Comparison of ENCODE assay signal across 16 cellular contexts in genomic region chr11:22466351-22466750, GRCh38.
A peak's percentile ranks its signal among the peaks of the same experiment; 100 is the strongest.
DNase-seq lines count a peak whose midpoint lies in the region; ATAC-seq and TF ChIP-seq lines count a peak whose summit lies in the region.
"Had no signal": no experiment of that assay in that cellular context is flagged by ENCODE, and none has a peak within 500 bp of the region (broad histone marks: within the 10 kb centered on the region; RNA-seq: fewer than 3 reads in every experiment).

No MANE protein-coding gene starts in this region.

- intact Hi-C loops in dorsolateral prefrontal cortex (cut with DNase I), result no loop called here
- intact Hi-C loops in PC-9 (cut with micrococcal nuclease; ENCODE audit: unreplicated experiment), result no loop called here

- H3K4me3 ChIP-seq in SJCRH30 (no peak overlapping the region), skeletal muscle tissue (ENCODE audit: low read length in 3 of 3) (no peak overlapping the region), dorsolateral prefrontal cortex (no peak overlapping the region), hepatocyte (no peak overlapping the region), PC-9 (no peak overlapping the region)
- H3K4me3 ChIP-seq: A549, GM12878, GM23338 had no signal

- H3K79me2 ChIP-seq in hepatocyte (no peaks in the 10 kb centered on the region), PC-9 (ENCODE audit: low read depth) (no peaks in the 10 kb centered on the region)

- POLR2A ChIA-PET in PC-9 (lab: Charles Lee; ENCODE audit: unreplicated experiment), result no interaction called here

- no peak overlapping the region for H3K4me2 ChIP-seq in hepatocyte
- no peak overlapping the region for H3K4me2 ChIP-seq in PC-9
- H3K4me2 ChIP-seq: A549, GM23338 had no signal

- DNase-seq in SJCRH30, result no peak
- DNase-seq in dedifferentiated amniotic fluid mesenchymal stem cell (ENCODE audit: extremely low spot score), result peak; percentile 26
- peak; percentile 37 for DNase-seq in iris pigment epithelial cell (ENCODE audit: low read depth)
- DNase-seq in dorsolateral prefrontal cortex, result no peak
- no peak for DNase-seq in hepatocyte (ENCODE audit: low spot score)
- DNase-seq in PC-9, result no peak
- DNase-seq: BE2C; CD4-positive, alpha-beta memory T cell; DMS79; H7 had no signal

- BruUV-seq in PC-9 (replicated peaks; lab: Mats Ljungman, UMichigan), result no TSS peak

- H3K9me3 ChIP-seq in SJCRH30 (replicated peaks), result no peaks in the 10 kb centered on the region
- H3K9me3 ChIP-seq in skeletal muscle tissue (ENCODE audit: control insufficient read depth in 3 of 3, low read length in 3 of 3), result no peaks in the 10 kb centered on the region
- no peaks in the 10 kb centered on the region for H3K9me3 ChIP-seq in hepatocyte (ENCODE audit: low read depth)
- no peaks in the 10 kb centered on the region for H3K9me3 ChIP-seq in PC-9 (ENCODE audit: insufficient read depth, low read depth)
- H3K9me3 ChIP-seq: A549, BE2C had no signal

- CTCF ChIA-PET in PC-9 (lab: Charles Lee), result no interaction called here

- H3K4me1 ChIP-seq in SJCRH30 (peaks cover 16% of the 10 kb centered on the region), skeletal muscle tissue (ENCODE audit: control insufficient read depth in 3 of 3, insufficient read depth in 3 of 3, low read length in 3 of 3) (peaks cover 0 to 9% (median 8%) of the 10 kb centered on the region in 3 donors), hepatocyte (ENCODE audit: insufficient read depth) (no peaks in the 10 kb centered on the region), PC-9 (replicated peaks; ENCODE audit: insufficient read depth) (no peaks in the 10 kb centered on the region)
- H3K4me1 ChIP-seq: A549, BE2C had no signal

- no peaks in the 10 kb centered on the region for H3K36me3 ChIP-seq in SJCRH30
- H3K36me3 ChIP-seq in skeletal muscle tissue (ENCODE audit: control insufficient read depth in 3 of 3, insufficient read depth in 3 of 3, low read length in 3 of 3), result no peaks in the 10 kb centered on the region
- H3K36me3 ChIP-seq in hepatocyte (replicated peaks; ENCODE audit: insufficient read depth, low read depth), result no peaks in the 10 kb centered on the region
- no peaks in the 10 kb centered on the region for H3K36me3 ChIP-seq in PC-9 (ENCODE audit: low read depth)
- H3K36me3 ChIP-seq: BE2C had no signal

- TF ChIP-seq CTCF in dorsolateral prefrontal cortex (IDR thresholded peaks at IDR 0.05 in 54 of 56, conservative IDR thresholded peaks at IDR 0.05 in 2 of 56; ENCODE audit: low read depth in 1 of 56, partially characterized antibody in 56 of 56) (no peak), hepatocyte (IDR thresholded peaks at IDR 0.05; ENCODE audit: poor library complexity) (no peak), PC-9 (conservative IDR thresholded peaks at IDR 0.05) (no peak)

- no peak for ATAC-seq in GM21360 (IDR thresholded peaks at IDR 0.05; ENCODE audit: unreplicated experiment)
- ATAC-seq: A549, GM12878, GM23338 had no signal

- no peaks in the 10 kb centered on the region for H3K27me3 ChIP-seq in SJCRH30
- H3K27me3 ChIP-seq in skeletal muscle tissue (ENCODE audit: control insufficient read depth in 3 of 3, insufficient read depth in 3 of 3, low read length in 3 of 3), result no peaks in the 10 kb centered on the region
- H3K27me3 ChIP-seq in dorsolateral prefrontal cortex, result no peaks in the 10 kb centered on the region
- no peaks in the 10 kb centered on the region for H3K27me3 ChIP-seq in hepatocyte
- no peaks in the 10 kb centered on the region for H3K27me3 ChIP-seq in PC-9 (ENCODE audit: insufficient read depth, low read depth)
- H3K27me3 ChIP-seq: BE2C had no signal

- H3K27ac ChIP-seq in SJCRH30 (peak overlapping the region; percentile 11; the same call in 1 of the 2 replicates), skeletal muscle tissue (ENCODE audit: low read depth, low read length) (peak overlapping the region; percentile 19), dorsolateral prefrontal cortex (no peak overlapping the region), hepatocyte (no peak overlapping the region), PC-9 (no peak overlapping the region)
- H3K27ac ChIP-seq: A549, C4-2B had no signal

- no peak overlapping the region for H3K9ac ChIP-seq in skeletal muscle tissue (ENCODE audit: low read depth in 1 of 3, low read length in 3 of 3)

- H3F3A ChIP-seq in PC-9 (ENCODE audit: insufficient read depth, low read depth), result no peaks in the 10 kb centered on the region

- H2AFZ ChIP-seq in hepatocyte (no peak overlapping the region), PC-9 (no peak overlapping the region)
- H2AFZ ChIP-seq: GM23338 had no signal

- H4K20me1 ChIP-seq in hepatocyte (ENCODE audit: insufficient read depth, poor library complexity, severe bottlenecking), result no peaks in the 10 kb centered on the region
- no peaks in the 10 kb centered on the region; the same call in 1 of the 2 replicates for H4K20me1 ChIP-seq in PC-9 (ENCODE audit: insufficient read depth)

- no peaks in the 10 kb centered on the region for H3K9me2 ChIP-seq in hepatocyte (replicated peaks; ENCODE audit: insufficient read depth)
- H3K9me2 ChIP-seq in PC-9 (ENCODE audit: insufficient read depth), result no peaks in the 10 kb centered on the region

Comparison
In these comparisons a context has a peak if more than half of its experiments do, and no peak if none do; other contexts are left out.
1. DNase-seq: peak in dedifferentiated amniotic fluid mesenchymal stem cell (single experiment) and iris pigment epithelial cell (single experiment); none in SJCRH30 (0 of 2), dorsolateral prefrontal cortex (0 of 10), hepatocyte (single experiment) and PC-9 (0 of 2).
2. H3K27ac ChIP-seq: peak in SJCRH30 (single experiment) and skeletal muscle tissue (single experiment); none in dorsolateral prefrontal cortex (0 of 59), hepatocyte (single experiment) and PC-9 (single experiment).